Comparison of ENCODE assay signal across 21 cellular contexts in the genomic region with DNA sequence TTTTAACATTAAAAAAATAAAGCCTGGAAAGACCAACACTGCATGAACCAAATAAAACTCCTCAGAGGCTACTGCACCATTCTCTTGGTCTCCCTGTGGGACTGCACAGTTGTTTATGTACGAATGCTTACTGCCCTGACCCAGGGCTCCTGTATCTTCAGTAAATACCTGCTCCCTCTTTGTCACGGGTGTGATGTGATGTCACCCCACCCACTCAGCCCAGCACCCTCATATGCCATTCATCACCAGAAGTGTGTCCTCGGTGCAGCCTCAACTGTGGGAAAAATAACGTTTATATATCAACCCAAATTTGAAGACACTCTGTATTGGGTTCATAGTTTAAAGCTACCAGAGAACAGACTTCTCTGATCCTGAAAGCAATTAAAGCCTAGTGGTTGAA.
"Had no signal": no experiment of that assay in that cellular context is flagged by ENCODE, and none has a peak within 500 bp of the region (broad histone marks: within the 10 kb centered on the region; RNA-seq: fewer than 3 reads in every experiment).

No MANE protein-coding gene starts in this region.

- H3K27ac ChIP-seq: hepatocyte, neutrophil, right atrium auricular region, sigmoid colon, thyroid gland had no signal

- DNase-seq: cortex of kidney; effector memory CD8-positive, alpha-beta T cell; foreskin melanocyte; left colon; left ventricle myocardium superior; mesendoderm; naive thymus-derived CD4-positive, alpha-beta T cell; posterior cingulate gyrus; sigmoid colon; stimulated activated CD4-positive, alpha-beta T cell treated with anti-CD3 and anti-CD28 coated beads, Interleukin-2, amount 100 ng/mL, for 24 hours; stimulated activated CD4-positive, alpha-beta T cell treated with anti-CD3 and anti-CD28 coated beads, Interleukin-4, amount 100 ng/mL, for 4 hours; stimulated activated naive CD8-positive, alpha-beta T cell treated with anti-CD3 and anti-CD28 coated beads, Interleukin-15, Interleukin-2, amounts not matched to agents 100 U/mL and 50 U/mL, for 24 hours; thyroid gland had no signal

- H3K27me3 Mint-ChIP-seq: effector memory CD8-positive, alpha-beta T cell; type B pancreatic cell had no signal

- H3K4me1 Mint-ChIP-seq: naive thymus-derived CD4-positive, alpha-beta T cell had no signal

- FAIRE-seq: urothelium cell line had no signal

- H3K4me1 ChIP-seq: right atrium auricular region, sigmoid colon, thyroid gland had no signal

- H3K4me2 ChIP-seq: hepatocyte had no signal

- H2AFZ ChIP-seq: hepatocyte had no signal

- H3K9me3 ChIP-seq: neutrophil, suprapubic skin, thyroid gland had no signal

- ATAC-seq: effector memory CD8-positive, alpha-beta T cell; left colon; left ventricle myocardium superior; naive thymus-derived CD4-positive, alpha-beta T cell; stimulated activated naive CD8-positive, alpha-beta T cell treated with anti-CD3 and anti-CD28 coated beads, Interleukin-15, Interleukin-2, amounts not matched to agents 100 U/mL and 50 U/mL, for 24 hours had no signal

- H3K36me3 ChIP-seq: sigmoid colon, suprapubic skin, thyroid gland had no signal

- H3K4me3 Mint-ChIP-seq: effector memory CD8-positive, alpha-beta T cell; naive thymus-derived CD4-positive, alpha-beta T cell; type B pancreatic cell had no signal

- H3K79me2 ChIP-seq: hepatocyte had no signal

- H3K27ac Mint-ChIP-seq: effector memory CD8-positive, alpha-beta T cell had no signal

- H3K4me3 ChIP-seq: hepatocyte, lung, right atrium auricular region, sigmoid colon, skin epidermis, suprapubic skin, thyroid gland had no signal

- H3K27me3 ChIP-seq: hepatocyte, neutrophil, right atrium auricular region, sigmoid colon, suprapubic skin, thyroid gland had no signal
